In genomic region chr11:96306600-96306932, GRCh38 we compare ENCODE assay signal across 7 cellular contexts. TPM values are rescaled to one million over a fixed set of nuclear protein-coding genes. Genes with fewer than 3 reads are reported as not detected.
DNase-seq lines count a peak whose midpoint lies in the region; ATAC-seq, FAIRE-seq and TF ChIP-seq lines count a peak whose summit lies in the region.

No MANE protein-coding gene starts in this region.

- H3K36me3 Mint-ChIP-seq in astrocyte (ENCODE audit: low read depth, unreplicated experiment): no peaks in the 10 kb centered on the region

- H3K79me2 ChIP-seq in astrocyte (ENCODE audit: insufficient read depth, low read length): peaks cover 72% of the 10 kb centered on the region

- no peak for TF ChIP-seq POLR2A in IMR-90 (IDR thresholded peaks at IDR 0.05; ENCODE audit: low read depth, low read length)

- peak overlapping the region; percentile 56; the same call in 1 of the 2 replicates for H3K9ac ChIP-seq in IMR-90 (ENCODE audit: low read depth, low read length)
- peak overlapping the region; percentile 94 for H3K9ac ChIP-seq in astrocyte (ENCODE audit: low read length)

- H3K18ac ChIP-seq in IMR-90 (ENCODE audit: low read depth, low read length): peak overlapping the region; percentile 79

- TF ChIP-seq CTCF in IMR-90 (conservative IDR thresholded peaks at IDR 0.05; ENCODE audit: low read depth, low read length) (no peak), astrocyte (IDR thresholded peaks at IDR 0.05; ENCODE audit: insufficient read depth, low read depth, low read length) (no peak), lung (IDR thresholded peaks at IDR 0.05; ENCODE audit: control extremely low read depth, extremely low read depth) (no peak)

- H2BK120ac ChIP-seq in IMR-90 (ENCODE audit: low read depth, low read length): peak overlapping the region; percentile 56

- peak overlapping the region; percentile 34 for H3K4me3 Mint-ChIP-seq in astrocyte (ENCODE audit: unreplicated experiment)
- H3K4me3 Mint-ChIP-seq in stimulated activated naive CD8-positive, alpha-beta T cell treated with anti-CD3 and anti-CD28 coated beads, Interleukin-15, amount 100 ng/mL, for 72 hours: peak overlapping the region; percentile 61 to 74

- peak overlapping the region; percentile 53; the same call in 1 of the 2 replicates for H3K4ac ChIP-seq in IMR-90 (ENCODE audit: low read depth, low read length)

- H3K56ac ChIP-seq in IMR-90 (ENCODE audit: extremely low read depth, insufficient read depth, low read length): peak overlapping the region; percentile 68

- FAIRE-seq in astrocyte (lab: Jason Lieb, UNC): no peak

- peak; percentile 1; the same call in 1 of the 2 replicates for ATAC-seq in IMR-90 (ENCODE audit: low read depth)
- ATAC-seq in lung (ENCODE audit: insufficient read depth, low FRiP score): no peak
- ATAC-seq in stimulated activated naive CD8-positive, alpha-beta T cell treated with anti-CD3 and anti-CD28 coated beads, Interleukin-15, amount 100 ng/mL, for 72 hours: peak; percentile 66
- ATAC-seq in HG02588 (IDR thresholded peaks at IDR 0.05; ENCODE audit: unreplicated experiment): no peak

- no peak for TF ChIP-seq RAD21 in IMR-90 (IDR thresholded peaks at IDR 0.05; ENCODE audit: low read length)

- H2AK5ac ChIP-seq in IMR-90 (ENCODE audit: low read depth, low read length): no peak overlapping the region

- peaks cover 2% of the 10 kb centered on the region; the same call in 1 of the 2 replicates for H3K36me3 ChIP-seq in IMR-90 (ENCODE audit: control insufficient read depth, insufficient read depth, low read length)
- no peaks in the 10 kb centered on the region for H3K36me3 ChIP-seq in astrocyte (ENCODE audit: insufficient read depth, low read length)
- H3K36me3 ChIP-seq in lung (ENCODE audit: control insufficient read depth in 2 of 2, insufficient read depth in 2 of 2, low read length in 2 of 2): no peaks in the 10 kb centered on the region

- H2AFZ ChIP-seq in IMR-90 (replicated peaks; ENCODE audit: low read length, poor library complexity) (no peak overlapping the region), astrocyte (ENCODE audit: low read depth, low read length) (no peak overlapping the region)

- intact Hi-C loops in IMR-90 (cut with micrococcal nuclease): loop anchor here (2.0 kb wide), 1 partner anchor 36 kb away; the partner anchor contains the start of gene MAML2

- H3K79me1 ChIP-seq in IMR-90 (ENCODE audit: low read depth in 1 of 2, low read length in 2 of 2): peaks cover 23 to 66% of the 10 kb centered on the region in 2 experiments

- H2AK9ac ChIP-seq in IMR-90 (replicated peaks; ENCODE audit: low read depth, low read length, poor library complexity): no peak overlapping the region

- no peaks in the 10 kb centered on the region for H3K27me3 Mint-ChIP-seq in astrocyte (ENCODE audit: low read depth, unreplicated experiment)
- no peaks in the 10 kb centered on the region for H3K27me3 Mint-ChIP-seq in stimulated activated naive CD8-positive, alpha-beta T cell treated with anti-CD3 and anti-CD28 coated beads, Interleukin-15, amount 100 ng/mL, for 72 hours

- H3K4me2 ChIP-seq in IMR-90 (ENCODE audit: low read depth, low read length) (peak overlapping the region; percentile 89), astrocyte (ENCODE audit: low read length) (peak overlapping the region; percentile 85)

- CTCF ChIA-PET in IMR-90 (lab: Yijun Ruan, JAX): interaction anchor here (1.0 kb wide), 1 partner anchor 33 kb away, joined by 3 read pairs; no protein-coding TSS in a partner anchor

- H2BK15ac ChIP-seq in IMR-90 (ENCODE audit: low read depth, low read length): peak overlapping the region; percentile 26; the same call in 1 of the 3 replicates

- in situ Hi-C loops in IMR-90 (cut with MboI; ENCODE audit: low sequenced_read_pairs): no loop called here

- peak overlapping the region; percentile 89 for H2BK5ac ChIP-seq in IMR-90 (ENCODE audit: low read depth, low read length, poor library complexity, severe bottlenecking)

- H3K23ac ChIP-seq in IMR-90 (ENCODE audit: low read depth, low read length): peak overlapping the region; percentile 77

- H3K27me3 ChIP-seq in IMR-90 (ENCODE audit: control insufficient read depth, insufficient read depth, low read length) (no peaks in the 10 kb centered on the region), astrocyte (ENCODE audit: insufficient read depth, low read length) (no peaks in the 10 kb centered on the region), lung (ENCODE audit: control insufficient read depth, insufficient read depth) (no peaks in the 10 kb centered on the region)

- H3K4me3 ChIP-seq in IMR-90 (ENCODE audit: insufficient read depth, low read depth, low read length) (peak overlapping the region; percentile 29; the same call in 1 of the 2 replicates), astrocyte (ENCODE audit: insufficient read depth, low read depth, low read length) (peak overlapping the region; percentile 30), lung (no peak overlapping the region)

- H4K20me1 ChIP-seq in IMR-90 (ENCODE audit: insufficient read depth, low read length): peaks cover 6% of the 10 kb centered on the region; the same call in 1 of the 2 replicates
- peaks cover 5% of the 10 kb centered on the region for H4K20me1 ChIP-seq in astrocyte (ENCODE audit: insufficient read depth, low read length)

- H4K91ac ChIP-seq in IMR-90 (ENCODE audit: insufficient read depth, low read depth, low read length): peak overlapping the region; percentile 46

- peak overlapping the region; percentile 7; the same call in 1 of the 2 replicates for H4K5ac ChIP-seq in IMR-90 (ENCODE audit: low read depth, low read length)

- H3K14ac ChIP-seq in IMR-90 (replicated peaks; ENCODE audit: low read depth, low read length): peak overlapping the region; percentile 88

- H3K9me3 Mint-ChIP-seq in astrocyte (ENCODE audit: unreplicated experiment): no peaks in the 10 kb centered on the region
- no peaks in the 10 kb centered on the region for H3K9me3 Mint-ChIP-seq in stimulated activated naive CD8-positive, alpha-beta T cell treated with anti-CD3 and anti-CD28 coated beads, Interleukin-15, amount 100 ng/mL, for 72 hours

- H3K27ac ChIP-seq in IMR-90 (ENCODE audit: insufficient read depth, low read length) (peak overlapping the region; percentile 88), astrocyte (ENCODE audit: low read depth, low read length) (peak overlapping the region; percentile 100), lung (ENCODE audit: low read depth in 1 of 2, low read length in 1 of 2) (peak overlapping the region; percentile 82 to 97)

- peak overlapping the region; percentile 41 for H2BK20ac ChIP-seq in IMR-90 (ENCODE audit: low read depth, low read length)

- peak overlapping the region; percentile 49 to 68; a peak in 3 of 4 replicates for H4K8ac ChIP-seq in IMR-90 (ENCODE audit: low read depth in 2 of 2, low read length in 2 of 2)

- POLR2A ChIA-PET in IMR-90 (lab: Charles Lee; ENCODE audit: unreplicated experiment): no interaction called here

- DNase-seq in IMR-90 (no peak), astrocyte (ENCODE audit: low read depth) (no peak), lung (ENCODE audit: low spot score) (no peak), NCI-H2081 (lab: John Stamatoyannopoulos, UW) (no peak), GDM1 (lab: John Stamatoyannopoulos, UW) (no peak)
- no peak for DNase-seq in stimulated activated naive CD8-positive, alpha-beta T cell treated with anti-CD3 and anti-CD28 coated beads, Interleukin-15, amount 100 ng/mL, for 72 hours

- H3K9me3 ChIP-seq in IMR-90 (ENCODE audit: control insufficient read depth, insufficient read depth, low read length) (no peaks in the 10 kb centered on the region), astrocyte (ENCODE audit: insufficient read depth, low read depth, low read length) (no peaks in the 10 kb centered on the region), lung (ENCODE audit: control insufficient read depth in 2 of 2, insufficient read depth in 1 of 2, low read length in 1 of 2) (no peaks in the 10 kb centered on the region)

- H3K4me1 Mint-ChIP-seq in astrocyte (ENCODE audit: low read depth, unreplicated experiment): peaks cover 66% of the 10 kb centered on the region
- peaks cover 75% of the 10 kb centered on the region for H3K4me1 Mint-ChIP-seq in stimulated activated naive CD8-positive, alpha-beta T cell treated with anti-CD3 and anti-CD28 coated beads, Interleukin-15, amount 100 ng/mL, for 72 hours

- H3K9me1 ChIP-seq in IMR-90 (ENCODE audit: insufficient read depth, low read length): peaks cover 18% of the 10 kb centered on the region

- BruUV-seq in IMR-90 (replicated peaks; lab: Mats Ljungman, UMichigan): no TSS peak

- WGBS in IMR-90 (ENCODE audit: extremely low coverage in 2 of 2, insufficient read length in 1 of 2), 2 experiments: no CpG with 5 or more reads among the region's 3 CpGs
- 13 to 42% methylated on average over 3 of the region's 3 CpGs for WGBS in lung, 2 donors

- H3K27ac Mint-ChIP-seq in astrocyte (ENCODE audit: unreplicated experiment): peak overlapping the region; percentile 99
- H3K27ac Mint-ChIP-seq in stimulated activated naive CD8-positive, alpha-beta T cell treated with anti-CD3 and anti-CD28 coated beads, Interleukin-15, amount 100 ng/mL, for 72 hours: no peak overlapping the region

- H3K4me1 ChIP-seq in IMR-90 (ENCODE audit: control insufficient read depth, insufficient read depth, low read length) (peaks cover 15% of the 10 kb centered on the region), astrocyte (ENCODE audit: insufficient read depth, low read length) (peaks cover 78% of the 10 kb centered on the region), lung (ENCODE audit: control insufficient read depth in 2 of 2, insufficient read depth in 2 of 2, low read length in 2 of 2) (peaks cover 5 to 42% of the 10 kb centered on the region in 2 donors)

- dilution Hi-C loops in IMR-90 (cut with HindIII; ENCODE audit: low sequenced_read_pairs, unreplicated experiment): no loop called here

TF ChIP-seq in IMR-90, 13 proteins besides CTCF, POLR2A, EP300 and RAD21 (continues in another document):
- TF ChIP-seq CEBPB (IDR thresholded peaks at IDR 0.05; ENCODE audit: low read depth, low read length): no peak
- no peak for TF ChIP-seq SMC3 (IDR thresholded peaks at IDR 0.05; ENCODE audit: low read depth, low read length)
- no peak for TF ChIP-seq NFE2L2 (IDR thresholded peaks at IDR 0.05; ENCODE audit: low read depth, low read length)
- no peak for TF ChIP-seq MAZ (IDR thresholded peaks at IDR 0.05; ENCODE audit: borderline replicate concordance, low read depth, low read length)
- no peak for TF ChIP-seq RCOR1 (IDR thresholded peaks at IDR 0.05; ENCODE audit: insufficient replicate concordance, low read length)

RNA-seq across cellular contexts. Expression of gene MAML2, which starts 36.4 kb away (rescaled TPM):
- total RNA-seq in IMR-90 (2012; rRNA removed): 18.1 and 19.5 TPM in 2 replicates
- polyA plus RNA-seq in IMR-90 (2012; rRNA removed): 15.0 and 18.6 TPM in 2 replicates
- 3.8 and 11.0 TPM in 2 replicates for polyA plus RNA-seq in IMR-90 (2012; cell fraction: cytosol; rRNA removed)
- polyA plus RNA-seq in IMR-90 (2012; cell fraction: nucleus; rRNA removed; ENCODE audit: low replicate concordance): 9.7 and 20.0 TPM in 2 replicates
- total RNA-seq in astrocyte: 27.1 and 27.4 TPM in 2 replicates
- 10 to 100 TPM; 20.5 to 41.8 TPM for total RNA-seq in lung
- 1 to 10 TPM; 3.8 to 6.9 TPM for polyA plus RNA-seq in lung

Comparison
In these comparisons a context has a peak if more than half of its experiments do, and no peak if none do; other contexts are left out.
1. ATAC-seq: peak in IMR-90 (single experiment) and stimulated activated naive CD8-positive, alpha-beta T cell treated with anti-CD3 and anti-CD28 coated beads, Interleukin-15, amount 100 ng/mL, for 72 hours (single experiment); none in lung (single experiment) and HG02588 (single experiment).
2. Peak in every context shown above with its lines, with median percentiles within 50 percentile points of each other: H3K27ac ChIP-seq.